23 cellular contexts compared by ENCODE assay signal in the genomic region with DNA sequence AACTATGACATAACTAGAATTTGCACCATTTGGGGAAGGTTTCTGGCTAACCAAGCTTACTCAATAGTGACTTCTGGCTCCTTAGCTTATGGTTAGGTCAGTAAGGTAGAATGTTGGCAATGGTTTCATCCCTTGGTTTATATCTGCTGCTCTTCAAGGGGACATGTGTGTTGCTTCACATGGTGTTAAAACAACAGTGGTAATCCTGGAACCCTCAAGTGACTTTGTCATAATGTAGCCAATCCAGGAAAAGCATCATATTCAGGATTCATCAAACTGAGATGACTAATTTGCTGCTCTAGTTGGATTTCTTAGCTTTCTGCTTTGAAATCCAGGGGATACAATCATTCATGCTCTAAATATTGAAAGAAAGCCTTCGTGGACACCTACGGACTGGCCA.
DNase-seq lines count a peak whose midpoint lies in the region; TF ChIP-seq lines count a peak whose summit lies in the region.
"Had no signal": no experiment of that assay in that cellular context is flagged by ENCODE, and none has a peak within 500 bp of the region (broad histone marks: within the 10 kb centered on the region; RNA-seq: fewer than 3 reads in every experiment).

No MANE protein-coding gene starts in this region.

- peaks cover 8% of the 10 kb centered on the region for H3K4me1 ChIP-seq in BE2C
- H3K4me1 ChIP-seq: thyroid gland had no signal

- peak overlapping the region; percentile 20 for H3K27ac ChIP-seq in angular gyrus (ENCODE audit: low read depth, low read length)
- H3K27ac ChIP-seq: body of pancreas, neural progenitor cell, skin epidermis, thyroid gland had no signal

- peak; percentile 23 for DNase-seq in GM04503 (ENCODE audit: low read depth)
- DNase-seq in fibroblast of peridontal ligament (ENCODE audit: extremely low read depth), result peak; percentile 53
- DNase-seq in superior temporal gyrus (ENCODE audit: extremely low spot score), result peak; percentile 59
- DNase-seq in cerebellum (ENCODE audit: low spot score), result no peak
- DNase-seq in posterior cingulate gyrus, result no peak
- no peak for DNase-seq in effector CD4-positive, alpha-beta T cell
- no peak for DNase-seq in BE2C
- DNase-seq: activated CD4-positive, alpha-beta T cell treated with anti-CD3 and anti-CD28 coated beads, Interleukin-2, amount 50 U/mL, for 4 hours; activated CD8-positive, alpha-beta memory T cell treated with anti-CD3 and anti-CD28 coated beads, Interleukin-2, amount 50 U/mL, for 48 hours; AML-193; COR-L47; DMS79 treated with DMSO at 0.1 percent for 48 hours; immature natural killer cell; MM.1S; NCI-H1436 treated with DMSO at 0.1 percent for 48 hours; NCI-H2171 treated with DMSO at 0.1 percent for 48 hours; NCI-H69; stimulated activated CD4-positive, alpha-beta T cell treated with anti-CD3 and anti-CD28 coated beads, Interleukin-2, amount 100 ng/mL, for 24 hours; thyroid gland had no signal

- no peaks in the 10 kb centered on the region for H3K27me3 ChIP-seq in BE2C
- H3K27me3 ChIP-seq: body of pancreas, neural progenitor cell, thyroid gland had no signal

- TF ChIP-seq CTCF in BE2C (IDR thresholded peaks at IDR 0.05; ENCODE audit: low read depth, low read length), result no peak

- intact Hi-C loops in posterior cingulate gyrus (cut with DNase I), result loop anchor here (5.0 kb wide), 1 partner anchor 106 kb away; a partner anchor contains a TSS

- peaks cover 6% of the 10 kb centered on the region; the same call in 1 of the 2 replicates for H3K36me3 ChIP-seq in BE2C
- H3K36me3 ChIP-seq: neural progenitor cell had no signal

- no peaks in the 10 kb centered on the region for H3K9me3 ChIP-seq in BE2C
- H3K9me3 ChIP-seq: body of pancreas, thyroid gland had no signal

- no peak overlapping the region for H3K4me3 ChIP-seq in BE2C (ENCODE audit: low read depth, low read length)
- H3K4me3 ChIP-seq: body of pancreas, neural progenitor cell, skin epidermis, thyroid gland had no signal

Comparison
In these comparisons a context has a peak if more than half of its experiments do, and no peak if none do; other contexts are left out.
1. DNase-seq: peak in GM04503 (single experiment), fibroblast of peridontal ligament (single experiment) and superior temporal gyrus (single experiment); none in cerebellum (single experiment), posterior cingulate gyrus (0 of 10), effector CD4-positive, alpha-beta T cell (single experiment) and BE2C (single experiment).